ENCODE assay signal across 9 cellular contexts in genomic region chr1:26276432-26276838, GRCh38. TPM values are rescaled to one million over a fixed set of nuclear protein-coding genes. Genes with fewer than 3 reads are reported as not detected.
DNase-seq lines count a peak whose midpoint lies in the region; ATAC-seq, FAIRE-seq and TF ChIP-seq lines count a peak whose summit lies in the region.
"Had no signal": no experiment of that assay in that cellular context is flagged by ENCODE, and none has a peak within 500 bp of the region (broad histone marks: within the 10 kb centered on the region; RNA-seq: fewer than 3 reads in every experiment).

No MANE protein-coding gene starts in this region.

- no peak for ATAC-seq in CD8-positive, alpha-beta T cell
- ATAC-seq in effector memory CD8-positive, alpha-beta T cell (replicated peaks) = no peak
- ATAC-seq in GM18867 (IDR thresholded peaks at IDR 0.05; ENCODE audit: unreplicated experiment) = no peak

- H3K9me3 ChIP-seq in CD8-positive, alpha-beta T cell (ENCODE audit: low read length) = no peaks in the 10 kb centered on the region

- H3K4me1 Mint-ChIP-seq in CD8-positive, alpha-beta T cell (ENCODE audit: low read depth) = peaks cover 54% of the 10 kb centered on the region
- H3K4me1 Mint-ChIP-seq in effector memory CD8-positive, alpha-beta T cell (ENCODE audit: low read depth in 2 of 2) = peaks cover 52 to 54% of the 10 kb centered on the region in 2 donors

- no peak for TF ChIP-seq CTCF in CD8-positive, alpha-beta T cell (IDR thresholded peaks at IDR 0.05)

- CTCF ChIA-PET in CD8-positive, alpha-beta T cell (lab: Charles Lee) = interaction anchor here (0.7 to 22.3 kb wide), 24 partner anchors 10 to 141 kb away, joined by 3 to 844 read pairs (median 10); partner anchors contain the start of genes CD52 and CEP85

- no peaks in the 10 kb centered on the region for H3K9me3 Mint-ChIP-seq in CD8-positive, alpha-beta T cell
- no peaks in the 10 kb centered on the region for H3K9me3 Mint-ChIP-seq in effector memory CD8-positive, alpha-beta T cell

- intact Hi-C loops in CD8-positive, alpha-beta T cell (cut with DNase I, micrococcal nuclease) = loop anchor here (1.0 to 5.0 kb wide), 4 partner anchors 11 to 196 kb away; partner anchors contain the start of genes CEP85 (in 1 of the 2) and HMGN2 (in 1 of the 2)

- H3K4me1 ChIP-seq in CD8-positive, alpha-beta T cell (ENCODE audit: insufficient read depth, low read length) = peaks cover 56% of the 10 kb centered on the region
- H3K4me1 ChIP-seq in rectal smooth muscle tissue (ENCODE audit: control insufficient read depth, insufficient read depth, low read length) = peaks cover 7% of the 10 kb centered on the region

- H3K27me3 ChIP-seq in CD8-positive, alpha-beta T cell (ENCODE audit: insufficient read depth, low read length) = no peaks in the 10 kb centered on the region
- no peaks in the 10 kb centered on the region for H3K27me3 ChIP-seq in rectal smooth muscle tissue (ENCODE audit: control insufficient read depth, insufficient read depth, low read length)

- peak overlapping the region; percentile 53 for H3K4me3 Mint-ChIP-seq in CD8-positive, alpha-beta T cell
- peak overlapping the region; percentile 46 to 60 for H3K4me3 Mint-ChIP-seq in effector memory CD8-positive, alpha-beta T cell

- POLR2A ChIA-PET in CD8-positive, alpha-beta T cell (lab: Charles Lee) = interaction anchor here (1.0 to 21.5 kb wide), 11 partner anchors 8 to 141 kb away, joined by 3 to 666 read pairs (median 5); partner anchors contain the start of genes CD52 and UBXN11

- H3K36me3 Mint-ChIP-seq in CD8-positive, alpha-beta T cell = peaks cover 51% of the 10 kb centered on the region
- H3K36me3 Mint-ChIP-seq in effector memory CD8-positive, alpha-beta T cell (ENCODE audit: insufficient read depth) = peaks cover 22% of the 10 kb centered on the region

- no peak overlapping the region for H3K4me3 ChIP-seq in CD8-positive, alpha-beta T cell (ENCODE audit: low read depth, low read length)
- H3K4me3 ChIP-seq in rectal smooth muscle tissue (ENCODE audit: low read length) = peak overlapping the region; percentile 16

- H3K36me3 ChIP-seq in CD8-positive, alpha-beta T cell (ENCODE audit: insufficient read depth, low read length) = peaks cover 5% of the 10 kb centered on the region
- no peaks in the 10 kb centered on the region for H3K36me3 ChIP-seq in rectal smooth muscle tissue (ENCODE audit: control insufficient read depth, insufficient read depth, low read length)

- no peak for DNase-seq in CD8-positive, alpha-beta T cell
- DNase-seq in NOMO-1 treated with DMSO at 0.1 percent for 48 hours (lab: John Stamatoyannopoulos, UW; ENCODE audit: unreplicated experiment) = peak; percentile 81
- DNase-seq in effector memory CD8-positive, alpha-beta T cell = no peak
- no peak for DNase-seq in NCI-H146 treated with DMSO at 0.1 percent for 48 hours (lab: John Stamatoyannopoulos, UW; ENCODE audit: unreplicated experiment)
- no peak for DNase-seq in GM19239 (ENCODE audit: insufficient read length, low spot score)
- no peak for DNase-seq in effector CD8-positive, alpha-beta T cell (lab: John Stamatoyannopoulos, UW)
- DNase-seq: cerebellar nuclear complex had no signal

- H3K27ac Mint-ChIP-seq in CD8-positive, alpha-beta T cell = peak overlapping the region; percentile 100
- peak overlapping the region; percentile 39 to 94 for H3K27ac Mint-ChIP-seq in effector memory CD8-positive, alpha-beta T cell

- FAIRE-seq in GM19239 (lab: Jason Lieb, UNC) = no peak

- peak overlapping the region; percentile 12 for H3K27ac ChIP-seq in CD8-positive, alpha-beta T cell (ENCODE audit: low read depth, low read length)
- peak overlapping the region; percentile 8 for H3K27ac ChIP-seq in rectal smooth muscle tissue (ENCODE audit: low read depth, low read length)

- H3K27me3 Mint-ChIP-seq in CD8-positive, alpha-beta T cell (ENCODE audit: low read depth) = no peaks in the 10 kb centered on the region
- H3K27me3 Mint-ChIP-seq in effector memory CD8-positive, alpha-beta T cell = no peaks in the 10 kb centered on the region

- H3K9ac ChIP-seq in rectal smooth muscle tissue (ENCODE audit: low read length) = peak overlapping the region; percentile 19

RNA-seq across cellular contexts. Expression of gene SH3BGRL3, which starts 3.5 kb away (rescaled TPM):
- 100 to 1,000 TPM; 187 to 191 TPM for total RNA-seq in CD8-positive, alpha-beta T cell

RNA-seq across cellular contexts. Expression of gene UBXN11, which starts 30.0 kb away (rescaled TPM):
- 10 to 100 TPM; 28.6 to 33.8 TPM for total RNA-seq in CD8-positive, alpha-beta T cell

RNA-seq across cellular contexts. Expression of gene CD52, which starts 41.3 kb away (rescaled TPM):
- total RNA-seq in CD8-positive, alpha-beta T cell = 100 to 1,000 TPM; 285 to 289 TPM

RNA-seq across cellular contexts. Expression of gene CEP85, which starts 42.4 kb away (rescaled TPM):
- total RNA-seq in CD8-positive, alpha-beta T cell = 1 to 10 TPM; 7.1 TPM
